Comparison of ENCODE assay signal across 30 cellular contexts in the genomic region with DNA sequence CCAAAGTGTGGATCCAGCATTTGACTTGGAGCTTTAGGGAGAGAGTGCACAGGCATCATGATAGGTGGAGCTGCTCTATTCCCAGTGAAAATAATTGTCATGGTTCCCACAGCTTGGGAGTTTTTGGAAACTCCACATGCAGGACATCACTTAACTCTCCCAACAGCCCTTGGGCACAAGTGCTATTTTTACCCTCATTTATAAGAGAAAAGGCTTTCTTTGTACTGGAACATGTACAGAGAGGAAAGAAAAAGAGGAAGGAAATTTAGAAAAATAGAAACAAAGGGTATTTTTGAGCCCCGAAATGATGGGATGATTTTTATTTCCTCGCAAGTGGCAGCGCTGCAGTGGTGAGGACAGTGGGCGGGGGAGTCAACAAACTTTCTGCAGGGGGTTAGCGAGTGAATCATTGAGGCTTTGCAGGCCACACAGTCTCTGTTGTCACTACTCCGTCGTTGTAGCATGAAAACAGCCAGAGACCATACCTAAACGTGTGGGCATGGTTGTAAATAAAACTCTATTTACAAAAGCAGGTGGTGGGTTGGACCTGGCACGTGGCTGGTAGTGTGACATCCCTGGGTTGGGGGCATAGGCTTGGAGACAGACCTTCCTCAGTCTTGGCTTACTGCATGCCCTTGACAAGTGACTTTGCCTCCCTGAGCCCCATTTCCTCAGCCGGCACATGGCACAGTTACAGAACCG. TPM values are rescaled to one million over a fixed set of nuclear protein-coding genes. Genes with fewer than 3 reads are reported as not detected.
A peak's percentile ranks its signal among the peaks of the same experiment; 100 is the strongest.
DNase-seq lines count a peak whose midpoint lies in the region; ATAC-seq, FAIRE-seq and TF ChIP-seq lines count a peak whose summit lies in the region.
"Had no signal": no experiment of that assay in that cellular context is flagged by ENCODE, and none has a peak within 500 bp of the region (broad histone marks: within the 10 kb centered on the region; RNA-seq: fewer than 3 reads in every experiment).

No MANE protein-coding gene starts in this region.

- H3K4me1 Mint-ChIP-seq in activated T-cell treated with anti-CD3 and anti-CD28 coated beads, Interleukin-2, amount 50 U/mL, for 72 hours (ENCODE audit: low read depth), result no peaks in the 10 kb centered on the region

- no peaks in the 10 kb centered on the region for H3K9me3 Mint-ChIP-seq in activated T-cell treated with anti-CD3 and anti-CD28 coated beads, Interleukin-2, amount 50 U/mL, for 72 hours
- H3K9me3 Mint-ChIP-seq: activated B cell treated with CpG ODN at 0.5 μM for 24 hours had no signal

- no peak overlapping the region for H3K4me3 ChIP-seq in dorsolateral prefrontal cortex
- H3K4me3 ChIP-seq: cardiac muscle cell, mucosa of descending colon, suprapubic skin had no signal

- peak in 1 of 2 donors; percentile 25 for DNase-seq in activated T-cell treated with anti-CD3 and anti-CD28 coated beads, Interleukin-2, amount 50 U/mL, for 72 hours
- DNase-seq in activated T-cell treated with anti-CD3 and anti-CD28 coated beads, Interleukin-2, amount 50 U/mL, for 1 hour, result no peak
- DNase-seq in NOMO-1 treated with dmso at 0.1 percent for 144 hours (lab: John Stamatoyannopoulos, UW; ENCODE audit: unreplicated experiment) (peak; percentile 29), dorsolateral prefrontal cortex (no peak), superior temporal gyrus (ENCODE audit: extremely low spot score) (peak; percentile 22), posterior cingulate gyrus (no peak), GM19239 (ENCODE audit: insufficient read length, low spot score) (no peak)
- DNase-seq: activated B cell treated with CpG ODN at 0.5 μM for 24 hours; activated CD4-positive, alpha-beta T cell treated with anti-CD3 and anti-CD28 coated beads, Interleukin-2, amount 50 U/mL, for 48 hours; activated naive CD4-positive, alpha-beta T cell treated with Interleukin-2 at 50 U/mL for 16 hours; activated T-cell treated with anti-CD3 and anti-CD28 coated beads for 4 hours; anterior cingulate cortex; BE2C; DND-41; islet precursor cell; mucosa of descending colon; NCI-H1048; NCI-H187; NCI-H526 treated with DMSO at 0.1 percent for 48 hours; T1000 had no signal

- H3K27ac Mint-ChIP-seq in activated T-cell treated with anti-CD3 and anti-CD28 coated beads, Interleukin-2, amount 50 U/mL, for 72 hours, result no peak overlapping the region
- H3K27ac Mint-ChIP-seq: activated B cell treated with CpG ODN at 0.5 μM for 24 hours had no signal

- intact Hi-C loops in dorsolateral prefrontal cortex (cut with DNase I), result no loop called here
- intact Hi-C loops in posterior cingulate gyrus (cut with DNase I), result no loop called here

- H3K4me3 Mint-ChIP-seq in activated T-cell treated with anti-CD3 and anti-CD28 coated beads, Interleukin-2, amount 50 U/mL, for 72 hours, result no peak overlapping the region
- H3K4me3 Mint-ChIP-seq: activated B cell treated with CpG ODN at 0.5 μM for 24 hours had no signal

- H3K36me3 Mint-ChIP-seq in activated T-cell treated with anti-CD3 and anti-CD28 coated beads, Interleukin-2, amount 50 U/mL, for 72 hours (ENCODE audit: insufficient read depth in 2 of 2), result no peaks in the 10 kb centered on the region

- H3K27ac ChIP-seq in dorsolateral prefrontal cortex, result peak overlapping the region in 54 of 59 donors; percentile 4 to 100 (median 78)
- H3K27ac ChIP-seq: cardiac muscle cell, suprapubic skin had no signal

- TF ChIP-seq CTCF in dorsolateral prefrontal cortex (IDR thresholded peaks at IDR 0.05 in 54 of 56, conservative IDR thresholded peaks at IDR 0.05 in 2 of 56; ENCODE audit: low read depth in 1 of 56, partially characterized antibody in 56 of 56), result peak in 1 of 56 donors; percentile 20

- ATAC-seq in activated T-cell treated with anti-CD3 and anti-CD28 coated beads, Interleukin-2, amount 50 U/mL, for 72 hours (replicated peaks in 1 of 2), result peak; percentile 72 to 76
- ATAC-seq in HG02763 (IDR thresholded peaks at IDR 0.05; ENCODE audit: unreplicated experiment), result no peak
- ATAC-seq: mucosa of descending colon had no signal

- H3K27me3 Mint-ChIP-seq in activated T-cell treated with anti-CD3 and anti-CD28 coated beads, Interleukin-2, amount 50 U/mL, for 72 hours (ENCODE audit: low read depth), result peaks cover 31% of the 10 kb centered on the region

- no peaks in the 10 kb centered on the region for H3K27me3 ChIP-seq in dorsolateral prefrontal cortex
- H3K27me3 ChIP-seq: cardiac muscle cell, suprapubic skin had no signal

- FAIRE-seq in GM19239 (lab: Jason Lieb, UNC), result no peak
- FAIRE-seq: endometrium, H1 had no signal

RNA-seq across cellular contexts. Expression of gene OCSTAMP, which starts 25.5 kb away (rescaled TPM):
- total RNA-seq in activated T-cell treated with anti-CD3 and anti-CD28 coated beads, Interleukin-2, amount 50 U/mL, for 72 hours, result under 1 TPM in 1 of 2 donors, not detected in 1; 0.12 TPM
- under 1 TPM in 7 of 120 experiments, not detected in 113; 0.22 to 0.64 (median 0.45) TPM for total RNA-seq in dorsolateral prefrontal cortex
- total RNA-seq: A673, activated B cell treated with CpG ODN at 0.5 μM for 24 hours, cardiac muscle cell, glomerular endothelial cell, lower leg skin, mucosa of descending colon, posterior vena cava, suprapubic skin, urinary bladder had no signal

Comparison
In these comparisons a context has a peak if more than half of its experiments do, and no peak if none do; other contexts are left out.
1. DNase-seq: peak in NOMO-1 treated with dmso at 0.1 percent for 144 hours (single experiment) and superior temporal gyrus (single experiment); none in activated T-cell treated with anti-CD3 and anti-CD28 coated beads, Interleukin-2, amount 50 U/mL, for 1 hour (single experiment), dorsolateral prefrontal cortex (0 of 10), posterior cingulate gyrus (0 of 10) and GM19239 (single experiment).